1 cellular context compared by ENCODE assay signal in genomic region chr12:120500577-120500976, GRCh38.
TF ChIP-seq lines count a peak whose summit lies in the region.

No MANE protein-coding gene starts in this region.

TF ChIP-seq in SK-N-SH treated with all-trans-retinoic acid at 6 μM for 48 hours, 23 proteins besides CTCF, POLR2A, EP300 and RAD21 (continued from another document):
- TF ChIP-seq POU6F1 (CRISPR knock-in tag; IDR thresholded peaks at IDR 0.05; ENCODE audit: borderline replicate concordance, low read depth) (no peak), PPARA (CRISPR knock-in tag; IDR thresholded peaks at IDR 0.05; ENCODE audit: borderline replicate concordance) (no peak), SNAI2 (CRISPR knock-in tag; IDR thresholded peaks at IDR 0.05) (no peak)
